Comparison of ENCODE assay signal across 33 cellular contexts in the genomic region with DNA sequence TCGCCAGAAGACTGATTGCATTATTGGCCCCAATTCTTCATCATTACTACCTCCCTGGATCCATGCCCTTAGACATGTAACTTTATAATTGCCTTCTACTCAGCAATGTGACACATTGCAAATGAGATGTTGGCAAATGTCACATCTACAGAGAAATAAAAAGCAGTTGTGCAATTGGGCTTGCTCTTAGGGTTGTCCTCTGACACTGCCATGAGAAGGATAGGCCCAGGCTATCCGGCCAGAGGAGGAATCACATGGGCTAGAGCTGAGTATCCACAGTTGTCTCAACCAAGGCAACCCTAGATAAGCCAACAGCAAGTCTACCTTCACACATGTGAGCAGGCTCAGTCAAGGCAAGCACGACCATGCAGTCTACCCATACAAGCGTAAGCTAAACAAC.
"Had no signal": no experiment of that assay in that cellular context is flagged by ENCODE, and none has a peak within 500 bp of the region (broad histone marks: within the 10 kb centered on the region; RNA-seq: fewer than 3 reads in every experiment).

No MANE protein-coding gene starts in this region.

- H3K36me3 Mint-ChIP-seq: activated naive CD8-positive, alpha-beta T cell had no signal

- H3K4me3 ChIP-seq: adrenal gland, ascending aorta, coronary artery, dorsolateral prefrontal cortex, esophagus muscularis mucosa had no signal

- H3K27ac Mint-ChIP-seq: activated B cell treated with CpG ODN at 0.5 μM for 24 hours; activated CD8-positive, alpha-beta T cell treated with anti-CD3 and anti-CD28 coated beads for 36 hours; activated naive CD8-positive, alpha-beta T cell; activated T-helper 17 cell treated with anti-CD3 and anti-CD28 coated beads, Interleukin-2, amount 50 U/mL, for 72 hours; dendritic cell treated with granulocyte-macrophage colony-stimulating factor and Interleukin-4, amounts not matched to agents 40 ng/mL and 50 ng/mL, for 4 days; T-helper 17 cell; T-helper 2 cell treated with Interferon-gamma antibody and Interleukin-4, amounts not matched to agents 5 μg/mL and 100 μg/mL, for 36 hours had no signal

- H3K4me1 ChIP-seq: ascending aorta had no signal

- H3K4me1 Mint-ChIP-seq: activated B cell treated with CpG ODN at 0.5 μM for 24 hours; activated T-helper 17 cell treated with anti-CD3 and anti-CD28 coated beads, Interleukin-2, amount 50 U/mL, for 72 hours; T-helper 17 cell had no signal

- H3K4me3 Mint-ChIP-seq: activated B cell treated with CpG ODN at 0.5 μM for 24 hours; activated CD8-positive, alpha-beta T cell treated with anti-CD3 and anti-CD28 coated beads for 36 hours; activated naive CD8-positive, alpha-beta T cell; activated T-cell treated with anti-CD3 and anti-CD28 coated beads, Interleukin-2, amount 50 U/mL, for 4 hours; activated T-helper 17 cell treated with anti-CD3 and anti-CD28 coated beads, Interleukin-2, amount 50 U/mL, for 72 hours; dendritic cell treated with granulocyte-macrophage colony-stimulating factor and Interleukin-4, amounts not matched to agents 40 ng/mL and 50 ng/mL, for 4 days; effector memory CD8-positive, alpha-beta T cell; T-helper 17 cell; T-helper 2 cell treated with Interferon-gamma antibody and Interleukin-4, amounts not matched to agents 5 μg/mL and 100 μg/mL, for 36 hours had no signal

- H3K36me3 ChIP-seq: adrenal gland, ascending aorta, brain microvascular endothelial cell, esophagus muscularis mucosa, WERI-Rb-1 had no signal

- H3K9me3 ChIP-seq: adrenal gland, ascending aorta, esophagus muscularis mucosa had no signal

- H3K9me3 Mint-ChIP-seq: activated B cell treated with CpG ODN at 0.5 μM for 24 hours; activated CD8-positive, alpha-beta T cell treated with anti-CD3 and anti-CD28 coated beads for 36 hours; activated T-cell treated with anti-CD3 and anti-CD28 coated beads, Interleukin-2, amount 50 U/mL, for 4 hours; dendritic cell treated with granulocyte-macrophage colony-stimulating factor and Interleukin-4, amounts not matched to agents 40 ng/mL and 50 ng/mL, for 4 days; effector memory CD8-positive, alpha-beta T cell; T-helper 2 cell treated with Interferon-gamma antibody and Interleukin-4, amounts not matched to agents 5 μg/mL and 100 μg/mL, for 36 hours had no signal

- H3K27me3 ChIP-seq: adrenal gland, ascending aorta, brain microvascular endothelial cell, dorsolateral prefrontal cortex, esophagus muscularis mucosa had no signal

- DNase-seq: activated B cell treated with CpG ODN at 0.5 μM for 24 hours; activated CD4-positive, alpha-beta T cell treated with anti-CD3 and anti-CD28 coated beads for 48 hours; activated CD4-positive, alpha-beta T cell treated with anti-CD3 and anti-CD28 coated beads, Interleukin-2, amount 50 U/mL, for 1 hour; activated CD4-positive, alpha-beta T cell treated with anti-CD3 and anti-CD28 coated beads, Interleukin-2, amount 50 U/mL, for 48 hours; activated CD8-positive, alpha-beta memory T cell treated with anti-CD3 and anti-CD28 coated beads for 24 hours; activated CD8-positive, alpha-beta T cell treated with anti-CD3 and anti-CD28 coated beads for 36 hours; activated effector memory CD4-positive, alpha-beta T cell treated with Interleukin-2 at 50 U/mL for 16 hours; activated gamma-delta T cell treated with Interleukin-2 at 50 U/mL for 16 hours; activated naive CD4-positive, alpha-beta T cell treated with anti-CD3 and anti-CD28 coated beads, Interleukin-2, amount 50 U/mL, for 16 hours; activated naive CD4-positive, alpha-beta T cell treated with Interleukin-2 at 50 U/mL for 16 hours; activated T-cell treated with anti-CD3 and anti-CD28 coated beads, Interleukin-2, amount 50 U/mL, for 4 hours; adrenal gland; amygdala; brain microvascular endothelial cell; central memory CD4-positive, alpha-beta T cell; cerebellar nuclear complex; dorsolateral prefrontal cortex; effector memory CD8-positive, alpha-beta T cell; erythroblast; foreskin melanocyte; head of caudate nucleus; T-helper 1 cell; T-helper 17 cell; T1000; WERI-Rb-1 had no signal

- H3K27ac ChIP-seq: ascending aorta, brain microvascular endothelial cell, coronary artery, dorsolateral prefrontal cortex, esophagus muscularis mucosa, WERI-Rb-1 had no signal

- ATAC-seq: activated CD4-positive, CD25-positive, alpha-beta regulatory T cell treated with anti-CD3 and anti-CD28 coated beads, Interleukin-2, amount 50 U/mL, for 24 hours; activated CD8-positive, alpha-beta T cell treated with anti-CD3 and anti-CD28 coated beads for 36 hours; activated T-cell treated with anti-CD3 and anti-CD28 coated beads, Interleukin-2, amount 50 U/mL, for 4 hours; activated T-helper 17 cell treated with anti-CD3 and anti-CD28 coated beads, Interleukin-2, amount 50 U/mL, for 72 hours; effector memory CD8-positive, alpha-beta T cell; T-helper 17 cell had no signal

- H3K27me3 Mint-ChIP-seq: activated B cell treated with CpG ODN at 0.5 μM for 24 hours; activated CD8-positive, alpha-beta T cell treated with anti-CD3 and anti-CD28 coated beads for 36 hours; activated naive CD8-positive, alpha-beta T cell; activated T-helper 17 cell treated with anti-CD3 and anti-CD28 coated beads, Interleukin-2, amount 50 U/mL, for 72 hours; dendritic cell treated with granulocyte-macrophage colony-stimulating factor and Interleukin-4, amounts not matched to agents 40 ng/mL and 50 ng/mL, for 4 days; effector memory CD8-positive, alpha-beta T cell; T-helper 17 cell had no signal
